ENCODE assay signal across 9 cellular contexts in genomic region chr1:162690672-162691434, GRCh38. TPM values are rescaled to one million over a fixed set of nuclear protein-coding genes. Genes with fewer than 3 reads are reported as not detected.
DNase-seq lines count a peak whose midpoint lies in the region; ATAC-seq and TF ChIP-seq lines count a peak whose summit lies in the region.
"Had no signal": no experiment of that assay in that cellular context is flagged by ENCODE, and none has a peak within 500 bp of the region (broad histone marks: within the 10 kb centered on the region; RNA-seq: fewer than 3 reads in every experiment).

No MANE protein-coding gene starts in this region.

- H3K4me3 ChIP-seq in BJ (ENCODE audit: low read depth, low read length), result no peak overlapping the region

- H3K36me3 Mint-ChIP-seq in endothelial cell (ENCODE audit: low read depth, unreplicated experiment) (no peaks in the 10 kb centered on the region), nephron (ENCODE audit: low read depth) (peaks cover 6% of the 10 kb centered on the region), T-cell (no peaks in the 10 kb centered on the region)

- H3K27me3 Mint-ChIP-seq in endothelial cell (ENCODE audit: unreplicated experiment), result peaks cover 4% of the 10 kb centered on the region
- no peaks in the 10 kb centered on the region for H3K27me3 Mint-ChIP-seq in nephron (ENCODE audit: low read depth)
- peaks cover 6 to 16% of the 10 kb centered on the region in 2 donors for H3K27me3 Mint-ChIP-seq in T-cell

- H3K27me3 ChIP-seq in BJ (ENCODE audit: control insufficient read depth, insufficient read depth, low read length), result no peaks in the 10 kb centered on the region

- DNase-seq in BJ (ENCODE audit: low read depth) (peak; percentile 97), NCI-H226 (peak; percentile 77), endothelial cell (ENCODE audit: low spot score) (peak; percentile 51), ureter (ENCODE audit: low spot score) (no peak), T-cell (no peak), DMS114 treated with DMSO at 0.1 percent for 48 hours (lab: John Stamatoyannopoulos, UW; ENCODE audit: unreplicated experiment) (no peak)
- no peak for DNase-seq in stimulated activated CD4-positive, alpha-beta T cell treated with anti-CD3 and anti-CD28 coated beads, Interleukin-4, amount 100 ng/mL, for 1 hour
- DNase-seq: NCI-H1092 had no signal

- POLR2A ChIA-PET in BJ (lab: Charles Lee), result interaction anchor here (1.0 to 1.7 kb wide), 3 partner anchors 10 to 20 kb away, joined by 4 read pairs; no protein-coding TSS in a partner anchor
- POLR2A ChIA-PET in T-cell (lab: Charles Lee), result no interaction called here

- TF ChIP-seq CTCF in BJ (IDR thresholded peaks at IDR 0.05; ENCODE audit: insufficient read depth, low read depth, low read length) (no peak), endothelial cell (IDR thresholded peaks at IDR 0.05; ENCODE audit: unreplicated experiment) (no peak), nephron (IDR thresholded peaks at IDR 0.05; ENCODE audit: unreplicated experiment in 3 of 3) (no peak)

- CTCF ChIA-PET in BJ (lab: Yijun Ruan, JAX), result interaction anchor here (1.5 to 1.8 kb wide), 2 partner anchors 13 to 77 kb away, joined by 6 read pairs; no protein-coding TSS in a partner anchor
- CTCF ChIA-PET in T-cell (lab: Charles Lee), result no interaction called here

- H3K9me3 Mint-ChIP-seq in endothelial cell (ENCODE audit: unreplicated experiment), result no peaks in the 10 kb centered on the region
- no peaks in the 10 kb centered on the region for H3K9me3 Mint-ChIP-seq in nephron
- H3K9me3 Mint-ChIP-seq in T-cell, result no peaks in the 10 kb centered on the region

- peak overlapping the region; percentile 95 for H3K27ac Mint-ChIP-seq in endothelial cell (ENCODE audit: unreplicated experiment)
- H3K27ac Mint-ChIP-seq in nephron, result peak overlapping the region in 2 of 3 experiments; percentile 43
- H3K27ac Mint-ChIP-seq in T-cell, result no peak overlapping the region

- H3K4me1 Mint-ChIP-seq in endothelial cell (ENCODE audit: unreplicated experiment) (peaks cover 36% of the 10 kb centered on the region), nephron (peaks cover 23% of the 10 kb centered on the region), T-cell (no peaks in the 10 kb centered on the region)

- H3K36me3 ChIP-seq in BJ (ENCODE audit: control insufficient read depth, insufficient read depth, low read length), result peaks cover 6% of the 10 kb centered on the region

- H3K4me3 Mint-ChIP-seq in endothelial cell (ENCODE audit: unreplicated experiment) (no peak overlapping the region), nephron (no peak overlapping the region), T-cell (no peak overlapping the region)

- no peak for ATAC-seq in T-cell (replicated peaks in 1 of 4)

RNA-seq across cellular contexts. Expression of gene DDR2, which starts 58.6 kb away (rescaled TPM):
- polyA plus RNA-seq in BJ (2011; rRNA removed), result 267 and 282 TPM in 2 replicates
- polyA minus RNA-seq in BJ (2011; rRNA and poly(A)+ RNA removed), result 348 and 481 TPM in 2 replicates
- total RNA-seq in endothelial cell (ENCODE audit: unreplicated experiment), result 0.33 TPM
- 60.3 TPM for total RNA-seq in ureter
- under 1 TPM; 0.28 to 0.67 (median 0.59) TPM for total RNA-seq in T-cell

Comparison
In these comparisons a context has a peak if more than half of its experiments do, and no peak if none do; other contexts are left out.
1. DNase-seq: peak in BJ (single experiment), NCI-H226 (single experiment) and endothelial cell (single experiment); none in ureter (single experiment), T-cell (0 of 34), stimulated activated CD4-positive, alpha-beta T cell treated with anti-CD3 and anti-CD28 coated beads, Interleukin-4, amount 100 ng/mL, for 1 hour (single experiment) and DMS114 treated with DMSO at 0.1 percent for 48 hours (single experiment).
2. H3K27ac Mint-ChIP-seq: peak in endothelial cell (single experiment) and nephron (2 of 3); none in T-cell (0 of 2).
3. RNA of gene DDR2, which starts 58.6 kb away (total RNA-seq): 60.3 TPM in ureter (single experiment); 0.28 to 0.67 TPM in T-cell and 0.33 TPM in endothelial cell (single experiment); every median in the first group is over 10 times any median in the second.